ENCODE assay signal across 10 cellular contexts in genomic region chr1:178134061-178134460, GRCh38. TPM values are rescaled to one million over a fixed set of nuclear protein-coding genes. Genes with fewer than 3 reads are reported as not detected.
DNase-seq lines count a peak whose midpoint lies in the region; ATAC-seq and TF ChIP-seq lines count a peak whose summit lies in the region.
"Had no signal": no experiment of that assay in that cellular context is flagged by ENCODE, and none has a peak within 500 bp of the region (broad histone marks: within the 10 kb centered on the region; RNA-seq: fewer than 3 reads in every experiment).

No MANE protein-coding gene starts in this region.

- H3K27me3 Mint-ChIP-seq in stimulated activated naive B cell treated with anti-CD40 and anti-IgM and Interleukin-4, amounts not matched to agents 10 μg/mL and 1 μg/mL and 100 μg/mL, for 72 hours, result peaks cover 0 to 6% of the 10 kb centered on the region in 2 donors
- H3K27me3 Mint-ChIP-seq in CD8-positive, alpha-beta T cell (ENCODE audit: low read depth), result peaks cover 2% of the 10 kb centered on the region

- no peak overlapping the region for H3K4me3 ChIP-seq in fibroblast of the aortic adventitia (ENCODE audit: low read depth, low read length)
- H3K4me3 ChIP-seq in CD8-positive, alpha-beta T cell (ENCODE audit: low read depth, low read length), result no peak overlapping the region

- no peak for TF ChIP-seq CTCF in fibroblast of the aortic adventitia (IDR thresholded peaks at IDR 0.05; ENCODE audit: insufficient read depth, low read length)
- no peak for TF ChIP-seq CTCF in CD8-positive, alpha-beta T cell (IDR thresholded peaks at IDR 0.05)

- no peaks in the 10 kb centered on the region for H3K9me3 ChIP-seq in CD8-positive, alpha-beta T cell (ENCODE audit: low read length)

- H3K27ac Mint-ChIP-seq in stimulated activated naive B cell treated with anti-CD40 and anti-IgM and Interleukin-4, amounts not matched to agents 10 μg/mL and 1 μg/mL and 100 μg/mL, for 72 hours, result no peak overlapping the region
- no peak overlapping the region for H3K27ac Mint-ChIP-seq in CD8-positive, alpha-beta T cell

- CTCF ChIA-PET in CD8-positive, alpha-beta T cell (lab: Charles Lee), result no interaction called here

- no peaks in the 10 kb centered on the region for H3K36me3 Mint-ChIP-seq in stimulated activated naive B cell treated with anti-CD40 and anti-IgM and Interleukin-4, amounts not matched to agents 10 μg/mL and 1 μg/mL and 100 μg/mL, for 72 hours
- no peaks in the 10 kb centered on the region for H3K36me3 Mint-ChIP-seq in CD8-positive, alpha-beta T cell

- no peak overlapping the region for H3K27ac ChIP-seq in CD8-positive, alpha-beta T cell (ENCODE audit: low read depth, low read length)

- H3K9me3 Mint-ChIP-seq in stimulated activated naive B cell treated with anti-CD40 and anti-IgM and Interleukin-4, amounts not matched to agents 10 μg/mL and 1 μg/mL and 100 μg/mL, for 72 hours, result peaks cover 2 to 4% of the 10 kb centered on the region in 2 donors
- H3K9me3 Mint-ChIP-seq in CD8-positive, alpha-beta T cell, result peaks cover 5% of the 10 kb centered on the region

- DNase-seq in HCEC 1CT (peak; percentile 89), SK-MEL-5 (ENCODE audit: low read depth, low spot score) (peak; percentile 57), fibroblast of the aortic adventitia (ENCODE audit: low read depth) (peak; percentile 88), pulmonary artery endothelial cell (ENCODE audit: low read depth, low spot score) (peak; percentile 37)
- DNase-seq in stimulated activated naive B cell treated with anti-CD40 and anti-IgM and Interleukin-4, amounts not matched to agents 10 μg/mL and 1 μg/mL and 100 μg/mL, for 72 hours, result no peak
- no peak for DNase-seq in CD8-positive, alpha-beta T cell
- DNase-seq: activated T-cell treated with anti-CD3 and anti-CD28 coated beads for 4 hours had no signal

- no peak for ATAC-seq in stimulated activated naive B cell treated with anti-CD40 and anti-IgM and Interleukin-4, amounts not matched to agents 10 μg/mL and 1 μg/mL and 100 μg/mL, for 72 hours (replicated peaks)
- ATAC-seq in GM18870 (IDR thresholded peaks at IDR 0.05; ENCODE audit: unreplicated experiment), result no peak
- no peak for ATAC-seq in GM21526 (IDR thresholded peaks at IDR 0.05; ENCODE audit: low FRiP score, unreplicated experiment)
- no peak for ATAC-seq in CD8-positive, alpha-beta T cell

- intact Hi-C loops in CD8-positive, alpha-beta T cell (cut with DNase I, micrococcal nuclease), result no loop called here

- no peaks in the 10 kb centered on the region for H3K4me1 ChIP-seq in CD8-positive, alpha-beta T cell (ENCODE audit: insufficient read depth, low read length)

- no peak overlapping the region for H3K4me3 Mint-ChIP-seq in stimulated activated naive B cell treated with anti-CD40 and anti-IgM and Interleukin-4, amounts not matched to agents 10 μg/mL and 1 μg/mL and 100 μg/mL, for 72 hours
- no peak overlapping the region for H3K4me3 Mint-ChIP-seq in CD8-positive, alpha-beta T cell
- H3K4me3 Mint-ChIP-seq: neural crest cell had no signal

- POLR2A ChIA-PET in CD8-positive, alpha-beta T cell (lab: Charles Lee), result no interaction called here

- peaks cover 0 to 11% of the 10 kb centered on the region in 2 donors for H3K4me1 Mint-ChIP-seq in stimulated activated naive B cell treated with anti-CD40 and anti-IgM and Interleukin-4, amounts not matched to agents 10 μg/mL and 1 μg/mL and 100 μg/mL, for 72 hours
- no peaks in the 10 kb centered on the region for H3K4me1 Mint-ChIP-seq in CD8-positive, alpha-beta T cell (ENCODE audit: low read depth)
- H3K4me1 Mint-ChIP-seq: neural crest cell had no signal

- H3K36me3 ChIP-seq in CD8-positive, alpha-beta T cell (ENCODE audit: insufficient read depth, low read length), result no peaks in the 10 kb centered on the region

- no peaks in the 10 kb centered on the region for H3K27me3 ChIP-seq in CD8-positive, alpha-beta T cell (ENCODE audit: insufficient read depth, low read length)

- in situ Hi-C loops in SK-MEL-5 (cut with HindIII; ENCODE audit: low pct_unique_long_range_greater_than_20kb, low sequenced_read_pairs), result no loop called here

RNA-seq across cellular contexts. Expression of gene RASAL2, which starts 40.2 kb away (rescaled TPM):
- 10.2 and 11.7 TPM in 2 replicates for total RNA-seq in SK-MEL-5 (2014; rRNA removed; shearing (Covaris generic))
- 12.4 and 17.7 TPM in 2 replicates for polyA plus RNA-seq in SK-MEL-5 (2015; cell fraction: cytosol; rRNA removed)
- 30.4 and 46.5 TPM in 2 replicates for polyA plus RNA-seq in SK-MEL-5 (2015; cell fraction: nucleus; rRNA removed)
- total RNA-seq in fibroblast of the aortic adventitia (ENCODE audit: low replicate concordance) (30.5 and 32.6 TPM in 2 replicates), pulmonary artery endothelial cell (9.6 and 13.5 TPM in 2 replicates)
- not detected for total RNA-seq in CD8-positive, alpha-beta T cell

Comparison
In these comparisons a context has a peak if more than half of its experiments do, and no peak if none do; other contexts are left out.
1. DNase-seq: peak in HCEC 1CT (single experiment), SK-MEL-5 (single experiment), fibroblast of the aortic adventitia (single experiment) and pulmonary artery endothelial cell (single experiment); none in stimulated activated naive B cell treated with anti-CD40 and anti-IgM and Interleukin-4, amounts not matched to agents 10 μg/mL and 1 μg/mL and 100 μg/mL, for 72 hours (single experiment) and CD8-positive, alpha-beta T cell (0 of 7).
2. RNA of gene RASAL2, which starts 40.2 kb away (total RNA-seq): 30.5 to 32.6 TPM in fibroblast of the aortic adventitia, 9.6 to 13.5 TPM in pulmonary artery endothelial cell and 10.2 to 11.7 TPM in SK-MEL-5; not detected in CD8-positive, alpha-beta T cell; every median in the first group is over 10 times any median in the second.